In genomic region chr10:119138341-119139306, GRCh38 we compare ENCODE assay signal across 11 cellular contexts. TPM values are rescaled to one million over a fixed set of nuclear protein-coding genes. Genes with fewer than 3 reads are reported as not detected.
DNase-seq lines count a peak whose midpoint lies in the region; ATAC-seq and TF ChIP-seq lines count a peak whose summit lies in the region.
"Had no signal": no experiment of that assay in that cellular context is flagged by ENCODE, and none has a peak within 500 bp of the region (broad histone marks: within the 10 kb centered on the region; RNA-seq: fewer than 3 reads in every experiment).

No MANE protein-coding gene starts in this region.

- H3K36me3 Mint-ChIP-seq in CD4-positive, alpha-beta memory T cell = peaks cover 7 to 41% of the 10 kb centered on the region in 2 donors

- peaks cover 7 to 15% (median 12%) of the 10 kb centered on the region in 4 donors for H3K4me1 Mint-ChIP-seq in CD4-positive, alpha-beta memory T cell

- no peak overlapping the region for H3K27ac ChIP-seq in CD4-positive, alpha-beta memory T cell (ENCODE audit: low read depth, low read length)
- H3K27ac ChIP-seq in ovary = peak overlapping the region in 1 of 2 donors; percentile 55
- H3K27ac ChIP-seq: lower lobe of right lung, transverse colon had no signal

- TF ChIP-seq POLR2A in ovary (IDR thresholded peaks at IDR 0.05) = no peak

- TF ChIP-seq EP300 in ovary (IDR thresholded peaks at IDR 0.05) = no peak

- 59 to 60% (median 59%) methylated on average over 16 to 17 of the region's 17 CpGs for WGBS in ovary, 3 donors

- peak; percentile 55 to 73 for DNase-seq in AML-193 (lab: John Stamatoyannopoulos, UW)
- no peak for DNase-seq in CD4-positive, alpha-beta memory T cell
- DNase-seq in NOMO-1 treated with dmso at 0.1 percent for 144 hours (lab: John Stamatoyannopoulos, UW; ENCODE audit: unreplicated experiment) = peak; percentile 15
- peak; percentile 57 for DNase-seq in fibroblast of peridontal ligament (ENCODE audit: extremely low read depth)
- DNase-seq in NCI-H526 treated with DMSO at 0.1 percent for 48 hours (lab: John Stamatoyannopoulos, UW) = no peak
- no peak for DNase-seq in ovary
- DNase-seq in NCI-H2196 treated with DMSO at 0.1 percent for 48 hours (lab: John Stamatoyannopoulos, UW; ENCODE audit: unreplicated experiment) = no peak
- DNase-seq: NCI-H1092, transverse colon had no signal

- no peak for ATAC-seq in GM21526 (IDR thresholded peaks at IDR 0.05; ENCODE audit: low FRiP score, unreplicated experiment)

- H3K4me3 Mint-ChIP-seq in CD4-positive, alpha-beta memory T cell = no peak overlapping the region

- H3K27ac Mint-ChIP-seq in CD4-positive, alpha-beta memory T cell = peak overlapping the region; percentile 17 to 94 (median 54)

- intact Hi-C loops in CD4-positive, alpha-beta memory T cell (cut with micrococcal nuclease) = loop anchor here (1.0 to 2.0 kb wide), 4 partner anchors 60 to 404 kb away; partner anchors contain the start of gene RGS10
- intact Hi-C loops in ovary (cut with DNase I) = no loop called here

- POLR2A ChIA-PET in CD4-positive, alpha-beta memory T cell (lab: Charles Lee; ENCODE audit: partially characterized antibody) = interaction anchor here (1.0 to 1.1 kb wide), 2 partner anchors 14 kb away, joined by 3 to 4 read pairs; no protein-coding TSS in a partner anchor

- peaks cover 19% of the 10 kb centered on the region for H3K36me3 ChIP-seq in CD4-positive, alpha-beta memory T cell (ENCODE audit: insufficient read depth, low read length)
- H3K36me3 ChIP-seq in ovary = no peaks in the 10 kb centered on the region

- H3K9me3 Mint-ChIP-seq in CD4-positive, alpha-beta memory T cell = peaks cover 0 to 3% (median 0%) of the 10 kb centered on the region in 8 donors

- H3K4me3 ChIP-seq in CD4-positive, alpha-beta memory T cell (ENCODE audit: low read length in 2 of 2) = no peak overlapping the region
- no peak overlapping the region for H3K4me3 ChIP-seq in ovary
- H3K4me3 ChIP-seq: lower lobe of right lung, transverse colon had no signal

- H3K4me1 ChIP-seq in CD4-positive, alpha-beta memory T cell (ENCODE audit: insufficient read depth, low read length) = peaks cover 4% of the 10 kb centered on the region
- peaks cover 7% of the 10 kb centered on the region for H3K4me1 ChIP-seq in ovary (ENCODE audit: insufficient read depth)
- H3K4me1 ChIP-seq: lower lobe of right lung, transverse colon had no signal

- no peak for TF ChIP-seq CTCF in ovary (IDR thresholded peaks at IDR 0.05)

- H3K27me3 Mint-ChIP-seq in CD4-positive, alpha-beta memory T cell = no peaks in the 10 kb centered on the region

- H3K27me3 ChIP-seq in CD4-positive, alpha-beta memory T cell (ENCODE audit: insufficient read depth, low read length) = no peaks in the 10 kb centered on the region
- H3K27me3 ChIP-seq in ovary = no peaks in the 10 kb centered on the region
- H3K27me3 ChIP-seq: transverse colon had no signal

- CTCF ChIA-PET in CD4-positive, alpha-beta memory T cell (lab: Charles Lee; ENCODE audit: partially characterized antibody) = interaction anchor here (0.7 to 0.8 kb wide), 3 partner anchors 14 to 203 kb away, joined by 3 to 6 read pairs (median 5); no protein-coding TSS in a partner anchor

- no peaks in the 10 kb centered on the region for H3K9me3 ChIP-seq in CD4-positive, alpha-beta memory T cell (ENCODE audit: control insufficient read depth in 1 of 2, low read length in 2 of 2)
- no peaks in the 10 kb centered on the region for H3K9me3 ChIP-seq in ovary
- H3K9me3 ChIP-seq: lower lobe of right lung, transverse colon had no signal

RNA-seq across cellular contexts. Expression of gene SFXN4, which starts 26.9 kb away (rescaled TPM):
- total RNA-seq in CD4-positive, alpha-beta memory T cell = 10 to 100 TPM; 17.2 to 18.5 TPM
- 10 to 100 TPM; 13.9 to 14.0 TPM for polyA plus RNA-seq in CD4-positive, alpha-beta memory T cell
- total RNA-seq in ovary = 10 to 100 TPM; 11.8 to 54.9 (median 18.5) TPM
- polyA plus RNA-seq in ovary = 10 to 100 TPM; 18.9 to 25.8 TPM

RNA-seq across cellular contexts. Expression of gene DENND10, which starts 34.7 kb away (rescaled TPM):
- total RNA-seq in CD4-positive, alpha-beta memory T cell = 10 to 100 TPM; 48.0 to 53.4 TPM
- 10 to 100 TPM; 54.9 to 76.7 TPM for polyA plus RNA-seq in CD4-positive, alpha-beta memory T cell
- total RNA-seq in ovary = 10 to 100 TPM; 32.3 to 53.8 (median 41.3) TPM
- 10 to 100 TPM; 29.9 to 34.5 TPM for polyA plus RNA-seq in ovary

RNA-seq across cellular contexts. Expression of gene PRDX3, which starts 40.0 kb away (rescaled TPM):
- 10 to 100 TPM; 34.3 to 38.2 TPM for total RNA-seq in CD4-positive, alpha-beta memory T cell
- 100 to 1,000 TPM; 125 to 127 TPM for polyA plus RNA-seq in CD4-positive, alpha-beta memory T cell
- total RNA-seq in ovary = 100 to 1,000 TPM in 2 of 7 donors, 10 to 100 TPM in 5; 65.7 to 116 (median 79.0) TPM
- polyA plus RNA-seq in ovary = 100 to 1,000 TPM in 1 of 2 donors, 10 to 100 TPM in 1; 90.3 to 159 TPM

RNA-seq across cellular contexts. Expression of gene EIF3A, which starts 58.0 kb away (rescaled TPM):
- total RNA-seq in CD4-positive, alpha-beta memory T cell = 100 to 1,000 TPM; 122 to 129 TPM
- polyA plus RNA-seq in CD4-positive, alpha-beta memory T cell = 10 to 100 TPM; 29.8 to 81.7 TPM
- total RNA-seq in ovary = 100 to 1,000 TPM in 2 of 7 donors, 10 to 100 TPM in 5; 58.7 to 109 (median 88.1) TPM
- 100 to 1,000 TPM in 1 of 2 donors, 10 to 100 TPM in 1; 53.9 to 113 TPM for polyA plus RNA-seq in ovary

Comparison
In these comparisons a context has a peak if more than half of its experiments do, and no peak if none do; other contexts are left out.
1. DNase-seq: peak in AML-193 (2 of 2), NOMO-1 treated with dmso at 0.1 percent for 144 hours (single experiment) and fibroblast of peridontal ligament (single experiment); none in CD4-positive, alpha-beta memory T cell (0 of 5), NCI-H526 treated with DMSO at 0.1 percent for 48 hours (single experiment), ovary (0 of 5) and NCI-H2196 treated with DMSO at 0.1 percent for 48 hours (single experiment).